Comparison of ENCODE assay signal across 8 cellular contexts in the genomic region with DNA sequence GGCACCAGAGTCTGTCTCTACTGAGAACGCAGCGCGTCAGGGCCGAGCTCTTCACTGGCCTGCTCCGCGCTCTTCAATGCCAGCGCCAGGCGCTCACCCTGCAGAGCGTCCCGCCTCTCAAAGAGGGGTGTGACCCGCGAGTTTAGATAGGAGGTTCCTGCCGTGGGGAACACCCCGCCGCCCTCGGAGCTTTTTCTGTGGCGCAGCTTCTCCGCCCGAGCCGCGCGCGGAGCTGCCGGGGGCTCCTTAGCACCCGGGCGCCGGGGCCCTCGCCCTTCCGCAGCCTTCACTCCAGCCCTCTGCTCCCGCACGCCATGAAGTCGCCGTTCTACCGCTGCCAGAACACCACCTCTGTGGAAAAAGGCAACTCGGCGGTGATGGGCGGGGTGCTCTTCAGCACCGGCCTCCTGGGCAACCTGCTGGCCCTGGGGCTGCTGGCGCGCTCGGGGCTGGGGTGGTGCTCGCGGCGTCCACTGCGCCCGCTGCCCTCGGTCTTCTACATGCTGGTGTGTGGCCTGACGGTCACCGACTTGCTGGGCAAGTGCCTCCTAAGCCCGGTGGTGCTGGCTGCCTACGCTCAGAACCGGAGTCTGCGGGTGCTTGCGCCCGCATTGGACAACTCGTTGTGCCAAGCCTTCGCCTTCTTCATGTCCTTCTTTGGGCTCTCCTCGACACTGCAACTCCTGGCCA. TPM values are rescaled to one million over a fixed set of nuclear protein-coding genes. Genes with fewer than 3 reads are reported as not detected.
DNase-seq lines count a peak whose midpoint lies in the region; ATAC-seq and TF ChIP-seq lines count a peak whose summit lies in the region.

A gene with protein sequence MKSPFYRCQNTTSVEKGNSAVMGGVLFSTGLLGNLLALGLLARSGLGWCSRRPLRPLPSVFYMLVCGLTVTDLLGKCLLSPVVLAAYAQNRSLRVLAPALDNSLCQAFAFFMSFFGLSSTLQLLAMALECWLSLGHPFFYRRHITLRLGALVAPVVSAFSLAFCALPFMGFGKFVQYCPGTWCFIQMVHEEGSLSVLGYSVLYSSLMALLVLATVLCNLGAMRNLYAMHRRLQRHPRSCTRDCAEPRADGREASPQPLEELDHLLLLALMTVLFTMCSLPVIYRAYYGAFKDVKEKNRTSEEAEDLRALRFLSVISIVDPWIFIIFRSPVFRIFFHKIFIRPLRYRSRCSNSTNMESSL (plus strand): TSS at position 198 of the 690 bp plus-strand sequence. CDS start 117 bp downstream, at position 315.

- no peaks in the 10 kb centered on the region for H3K36me3 Mint-ChIP-seq in activated T-cell treated with anti-CD3 and anti-CD28 coated beads, Interleukin-2, amount 50 U/mL, for 4 hours (ENCODE audit: insufficient read depth)

- H3K27me3 Mint-ChIP-seq in activated T-cell treated with anti-CD3 and anti-CD28 coated beads, Interleukin-2, amount 50 U/mL, for 4 hours (ENCODE audit: low read depth): peaks cover 26% of the 10 kb centered on the region

- H3K9me3 ChIP-seq in HEK293 (ENCODE audit: control insufficient read depth, insufficient read depth, low read depth, low read length): no peaks in the 10 kb centered on the region

- peak within 1 kb of the TSS; percentile 92 for H3K4me3 Mint-ChIP-seq in activated T-cell treated with anti-CD3 and anti-CD28 coated beads, Interleukin-2, amount 50 U/mL, for 4 hours

- no peaks in the 10 kb centered on the region for H3K4me1 ChIP-seq in HEK293 (ENCODE audit: control insufficient read depth, insufficient read depth, low read length)

- peaks cover 60% of the 10 kb centered on the region for H3K4me1 Mint-ChIP-seq in activated T-cell treated with anti-CD3 and anti-CD28 coated beads, Interleukin-2, amount 50 U/mL, for 4 hours (ENCODE audit: low read depth)

- ATAC-seq in activated T-cell treated with anti-CD3 and anti-CD28 coated beads, Interleukin-2, amount 50 U/mL, for 4 hours: peak; percentile 81 to 82
- ATAC-seq in Right ventricle myocardium inferior: peak; percentile 33
- no peak for ATAC-seq in GM18873 (IDR thresholded peaks at IDR 0.05; ENCODE audit: low FRiP score, unreplicated experiment)

- intact Hi-C loops in Right ventricle myocardium inferior (cut with DNase I): loop anchor here (10.0 kb wide), 1 partner anchor 273 kb away; no protein-coding TSS in a partner anchor
- intact Hi-C loops in posterior vena cava (cut with DNase I): loop anchor here in 1 of 2 donors (5.0 to 10.0 kb wide), 2 partner anchors 273 to 585 kb away; no protein-coding TSS in a partner anchor

- no peaks in the 10 kb centered on the region for H3K9me3 Mint-ChIP-seq in activated T-cell treated with anti-CD3 and anti-CD28 coated beads, Interleukin-2, amount 50 U/mL, for 4 hours

- CTCF ChIA-PET in HEK293 (lab: Yijun Ruan, JAX): interaction anchor here (0.7 kb wide), 1 partner anchor 1059 kb away, joined by 4 read pairs; no protein-coding TSS in a partner anchor

- DNase-seq in activated T-cell treated with anti-CD3 and anti-CD28 coated beads, Interleukin-2, amount 50 U/mL, for 4 hours: peak; percentile 24
- peak; percentile 75 for DNase-seq in Right ventricle myocardium inferior (ENCODE audit: missing footprints)
- DNase-seq in posterior vena cava (ENCODE audit: low spot score): peak; percentile 90
- no peak for DNase-seq in NCI-H82 (lab: John Stamatoyannopoulos, UW)
- DNase-seq in Kasumi-1 (lab: John Stamatoyannopoulos, UW): no peak
- DNase-seq in dermis blood vessel endothelial cell: no peak

- no peak for TF ChIP-seq CTCF in HEK293 (tag by site-specific recombination; IDR thresholded peaks at IDR 0.05)

- peak within 1 kb of the TSS; percentile 35 for H3K4me3 ChIP-seq in HEK293 (ENCODE audit: low read depth, low read length)

- H3K36me3 ChIP-seq in HEK293 (ENCODE audit: control insufficient read depth in 2 of 2, insufficient read depth in 1 of 2, low read length in 2 of 2): no peaks in the 10 kb centered on the region

- POLR2A ChIA-PET in HEK293 (lab: Yijun Ruan, JAX): no interaction called here

- no peak within 1 kb of the TSS for H3K27ac ChIP-seq in HEK293 (ENCODE audit: extremely low read depth, low read depth, low read length)

TF ChIP-seq in HEK293, 187 proteins besides CTCF, POLR2A, EP300 and RAD21:
- TF ChIP-seq ZNF335 (tag by site-specific recombination; conservative IDR thresholded peaks at IDR 0.05): no peak
- TF ChIP-seq, protein P1, sequence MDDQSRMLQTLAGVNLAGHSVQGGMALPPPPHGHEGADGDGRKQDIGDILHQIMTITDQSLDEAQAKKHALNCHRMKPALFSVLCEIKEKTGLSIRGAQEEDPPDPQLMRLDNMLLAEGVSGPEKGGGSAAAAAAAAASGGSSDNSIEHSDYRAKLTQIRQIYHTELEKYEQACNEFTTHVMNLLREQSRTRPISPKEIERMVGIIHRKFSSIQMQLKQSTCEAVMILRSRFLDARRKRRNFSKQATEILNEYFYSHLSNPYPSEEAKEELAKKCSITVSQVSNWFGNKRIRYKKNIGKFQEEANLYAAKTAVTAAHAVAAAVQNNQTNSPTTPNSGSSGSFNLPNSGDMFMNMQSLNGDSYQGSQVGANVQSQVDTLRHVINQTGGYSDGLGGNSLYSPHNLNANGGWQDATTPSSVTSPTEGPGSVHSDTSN (CRISPR knock-in tag; IDR thresholded peaks at IDR 0.05): 0 out of 2 replicates have a peak, but pooled peaks have one; percentile 7

RNA-seq across cellular contexts. Expression of the gene that starts here (rescaled TPM):
- total RNA-seq in activated T-cell treated with anti-CD3 and anti-CD28 coated beads, Interleukin-2, amount 50 U/mL, for 4 hours: under 1 TPM; 0.18 to 0.32 (median 0.30) TPM
- 0.89 TPM for total RNA-seq in Right ventricle myocardium inferior
- 1 to 10 TPM; 2.9 to 4.5 TPM for total RNA-seq in posterior vena cava
- not detected in 2 replicates for total RNA-seq in dermis blood vessel endothelial cell

Comparison
In these comparisons a context has a peak if more than half of its experiments do, and no peak if none do; other contexts are left out.
1. Peak in DNase-seq and ATAC-seq in activated T-cell treated with anti-CD3 and anti-CD28 coated beads, Interleukin-2, amount 50 U/mL, for 4 hours; RNA of the gene not detected or under 1 TPM.
2. Peak in DNase-seq and ATAC-seq in Right ventricle myocardium inferior; RNA of the gene not detected or under 1 TPM.